8 cellular contexts compared by ENCODE assay signal in genomic region chr10:21497177-21497807, GRCh38. TPM values are rescaled to one million over a fixed set of nuclear protein-coding genes. Genes with fewer than 3 reads are reported as not detected.
DNase-seq lines count a peak whose midpoint lies in the region; ATAC-seq and TF ChIP-seq lines count a peak whose summit lies in the region.

No MANE protein-coding gene starts in this region.

- intact Hi-C loops in aorta (cut with DNase I): loop anchor here (2.0 to 10.0 kb wide), 11 partner anchors 20 to 938 kb away; partner anchors contain the start of genes DNAJC1 (in 2 of the 2) and BMI1 (in 1 of the 2)

- H3K36me3 ChIP-seq in aorta (ENCODE audit: control insufficient read depth in 1 of 2, insufficient read depth in 2 of 2, low read length in 1 of 2): no peaks in the 10 kb centered on the region

- DNase-seq in AG20443 (ENCODE audit: low spot score) (peak; percentile 93), GM13977 (ENCODE audit: low spot score) (peak; percentile 58), NCI-H226 (peak; percentile 87), foreskin melanocyte (peak; percentile 31), aorta (peak; percentile 94 to 97)

- peak overlapping the region; percentile 72 to 90 for H3K4me3 ChIP-seq in aorta (ENCODE audit: low read length in 2 of 2)

- 1 to 2% methylated on average over 27 to 37 of the region's 37 CpGs for WGBS in aorta, 2 donors

- H3K27me3 ChIP-seq in aorta (ENCODE audit: control insufficient read depth in 1 of 2, insufficient read depth in 2 of 2, low read length in 1 of 2): no peaks in the 10 kb centered on the region

- no peak overlapping the region for H3K27ac Mint-ChIP-seq in activated T-helper 17 cell treated with anti-CD3 and anti-CD28 coated beads, Interleukin-2, amount 50 U/mL, for 72 hours
- peak overlapping the region; percentile 48 to 96 (median 95) for H3K27ac Mint-ChIP-seq in nephron

- no peak for ATAC-seq in activated T-helper 17 cell treated with anti-CD3 and anti-CD28 coated beads, Interleukin-2, amount 50 U/mL, for 72 hours (replicated peaks)
- ATAC-seq in aorta (ENCODE audit: low FRiP score) (peak; percentile 72), HG03439 (IDR thresholded peaks at IDR 0.05; ENCODE audit: unreplicated experiment) (no peak)

- in situ Hi-C loops in GM13977 (cut with MboI; ENCODE audit: low pct_unique_long_range_greater_than_20kb, low sequenced_read_pairs, unreplicated experiment): loop anchor here (10.0 to 25.0 kb wide), 2 partner anchors 210 to 228 kb away; no protein-coding TSS in a partner anchor

- H3K9me3 Mint-ChIP-seq in activated T-helper 17 cell treated with anti-CD3 and anti-CD28 coated beads, Interleukin-2, amount 50 U/mL, for 72 hours: no peaks in the 10 kb centered on the region
- no peaks in the 10 kb centered on the region for H3K9me3 Mint-ChIP-seq in nephron

- H3K27ac ChIP-seq in aorta (ENCODE audit: low read depth in 1 of 2, low read length in 2 of 2): no peak overlapping the region

- H3K4me3 Mint-ChIP-seq in activated T-helper 17 cell treated with anti-CD3 and anti-CD28 coated beads, Interleukin-2, amount 50 U/mL, for 72 hours: peak overlapping the region; percentile 90
- peak overlapping the region; percentile 83 to 95 (median 85) for H3K4me3 Mint-ChIP-seq in nephron

- peaks cover 12% of the 10 kb centered on the region for H3K36me3 Mint-ChIP-seq in activated T-helper 17 cell treated with anti-CD3 and anti-CD28 coated beads, Interleukin-2, amount 50 U/mL, for 72 hours (ENCODE audit: low read depth)
- H3K36me3 Mint-ChIP-seq in nephron (ENCODE audit: low read depth): no peaks in the 10 kb centered on the region

- H3K9me3 ChIP-seq in aorta (ENCODE audit: control insufficient read depth, low read length): no peaks in the 10 kb centered on the region

- no peaks in the 10 kb centered on the region for H3K4me1 ChIP-seq in aorta (ENCODE audit: control insufficient read depth in 1 of 2, insufficient read depth in 2 of 2, low read length in 2 of 2)

- H3K4me1 Mint-ChIP-seq in activated T-helper 17 cell treated with anti-CD3 and anti-CD28 coated beads, Interleukin-2, amount 50 U/mL, for 72 hours: peaks cover 9% of the 10 kb centered on the region
- H3K4me1 Mint-ChIP-seq in nephron: peaks cover 58% of the 10 kb centered on the region

- TF ChIP-seq CTCF in GM13977 (IDR thresholded peaks at IDR 0.05; ENCODE audit: extremely low read depth, insufficient read depth, missing control alignments): no peak
- no peak for TF ChIP-seq CTCF in nephron (IDR thresholded peaks at IDR 0.05; ENCODE audit: unreplicated experiment in 3 of 3)

- H3K27me3 Mint-ChIP-seq in activated T-helper 17 cell treated with anti-CD3 and anti-CD28 coated beads, Interleukin-2, amount 50 U/mL, for 72 hours: peaks cover 32% of the 10 kb centered on the region
- peaks cover 17% of the 10 kb centered on the region for H3K27me3 Mint-ChIP-seq in nephron (ENCODE audit: low read depth)

RNA-seq across cellular contexts. Expression of gene SKIDA1, which starts 28.2 kb away (rescaled TPM):
- under 1 TPM; 0.06 to 0.95 TPM for total RNA-seq in activated T-helper 17 cell treated with anti-CD3 and anti-CD28 coated beads, Interleukin-2, amount 50 U/mL, for 72 hours
- 1 to 10 TPM; 1.2 to 1.4 TPM for total RNA-seq in aorta
- polyA plus RNA-seq in aorta: under 1 TPM; 0.15 to 0.75 TPM

RNA-seq across cellular contexts. Expression of gene MLLT10, which starts 36.7 kb away (rescaled TPM):
- total RNA-seq in activated T-helper 17 cell treated with anti-CD3 and anti-CD28 coated beads, Interleukin-2, amount 50 U/mL, for 72 hours: 10 to 100 TPM; 45.2 to 50.1 TPM
- total RNA-seq in aorta: 10 to 100 TPM; 35.5 to 75.3 TPM
- polyA plus RNA-seq in aorta: 10 to 100 TPM in 1 of 2 donors, 1 to 10 TPM in 1; 8.4 to 17.1 TPM

Comparison
In these comparisons a context has a peak if more than half of its experiments do, and no peak if none do; other contexts are left out.
1. DNase-seq: peak in every context shown above with its lines; median percentile 96 in aorta; 93 in AG20443; 87 in NCI-H226; 58 in GM13977; 31 in foreskin melanocyte.